Comparison of ENCODE assay signal across 21 cellular contexts in the genomic region with DNA sequence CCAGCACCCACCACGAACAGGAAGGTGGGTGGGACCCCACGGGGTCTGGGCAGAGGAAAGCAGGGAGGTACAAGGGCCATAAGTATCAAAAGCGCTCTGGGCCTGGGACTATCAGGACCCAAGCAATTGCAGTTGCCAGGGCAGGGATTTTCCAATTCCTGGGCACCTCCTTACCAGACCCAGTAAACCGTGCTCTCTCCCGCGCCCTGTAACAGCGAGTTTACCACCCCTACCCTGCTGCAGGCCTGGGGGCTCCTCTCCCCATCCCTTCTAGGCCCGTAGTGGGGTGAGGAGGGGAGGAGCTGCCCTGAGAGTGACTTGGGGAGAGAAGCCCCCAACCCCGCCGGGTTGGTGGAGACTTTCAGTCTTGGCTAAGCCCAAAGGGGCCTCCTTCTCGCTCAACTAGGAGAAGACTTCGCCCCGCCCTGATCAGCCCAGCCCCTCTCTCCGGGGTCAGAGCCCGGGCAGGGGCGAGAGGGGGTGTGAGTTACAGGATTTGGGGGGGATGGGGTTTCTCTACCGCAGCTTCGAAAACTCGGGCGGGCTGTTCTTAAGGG. TPM values are rescaled to one million over a fixed set of nuclear protein-coding genes. Genes with fewer than 3 reads are reported as not detected.
DNase-seq lines count a peak whose midpoint lies in the region; ATAC-seq and TF ChIP-seq lines count a peak whose summit lies in the region.
"Had no signal": no experiment of that assay in that cellular context is flagged by ENCODE, and none has a peak within 500 bp of the region (broad histone marks: within the 10 kb centered on the region; RNA-seq: fewer than 3 reads in every experiment).

No MANE protein-coding gene starts in this region.

- H3K9ac ChIP-seq in iPS-18a (ENCODE audit: low read length) (no peak overlapping the region), GM23248 (no peak overlapping the region)

- no peaks in the 10 kb centered on the region for H3F3A ChIP-seq in GM23248 (ENCODE audit: insufficient read depth)

- no peak overlapping the region for H3K4me2 ChIP-seq in GM23248 (ENCODE audit: unreplicated experiment)
- H3K4me2 ChIP-seq: PC-9 had no signal

- H3K9me3 Mint-ChIP-seq in brain (peaks cover 0 to 5% (median 2%) of the 10 kb centered on the region in 5 experiments), type B pancreatic cell (no peaks in the 10 kb centered on the region)

- no peak for ATAC-seq in GM18502 (IDR thresholded peaks at IDR 0.05; ENCODE audit: poor library complexity, unreplicated experiment)
- ATAC-seq: activated CD4-positive, alpha-beta T cell treated with anti-CD3 and anti-CD28 coated beads for 36 hours; left ventricle myocardium superior; mucosa of descending colon had no signal

- H3K4me3 Mint-ChIP-seq in brain (peak overlapping the region; percentile 56 to 98 (median 93)), type B pancreatic cell (peak overlapping the region; percentile 41)
- H3K4me3 Mint-ChIP-seq: activated CD4-positive, alpha-beta T cell treated with anti-CD3 and anti-CD28 coated beads for 36 hours had no signal

- peak overlapping the region in 4 of 5 experiments; percentile 62 to 94 (median 88) for H3K27ac Mint-ChIP-seq in brain
- H3K27ac Mint-ChIP-seq in type B pancreatic cell = no peak overlapping the region
- H3K27ac Mint-ChIP-seq: activated CD4-positive, alpha-beta T cell treated with anti-CD3 and anti-CD28 coated beads for 36 hours had no signal

- H3K4me1 ChIP-seq in right atrium auricular region (peaks cover 0 to 36% of the 10 kb centered on the region in 2 donors), iPS-18a (ENCODE audit: control insufficient read depth, low read depth, low read length) (peaks cover 36% of the 10 kb centered on the region), GM23248 (ENCODE audit: insufficient read depth) (no peaks in the 10 kb centered on the region; the same call in 1 of the 2 replicates)

- in situ Hi-C loops in GM23248 (cut with MboI) = no loop called here

- no peak overlapping the region for H3K27ac ChIP-seq in right atrium auricular region
- H3K27ac ChIP-seq in iPS-18a (ENCODE audit: low read length) = no peak overlapping the region
- H3K27ac ChIP-seq in GM23248 = no peak overlapping the region
- H3K27ac ChIP-seq: PC-9, SJCRH30, stomach had no signal

- H3K4me1 Mint-ChIP-seq in brain (peaks cover 66% of the 10 kb centered on the region), type B pancreatic cell (ENCODE audit: unreplicated experiment) (peaks cover 19% of the 10 kb centered on the region)

- H3K9me3 ChIP-seq in right atrium auricular region (no peaks in the 10 kb centered on the region), iPS-18a (ENCODE audit: control insufficient read depth, low read depth, low read length) (peaks cover 4% of the 10 kb centered on the region), GM23248 (ENCODE audit: low read depth) (no peaks in the 10 kb centered on the region)
- H3K9me3 ChIP-seq: mucosa of descending colon, SJCRH30 had no signal

- 6% methylated on average over 13 to 20 of the region's 20 CpGs for WGBS in GM23248 (ENCODE audit: low coverage in 1 of 2, low lambda C conversion rate in 2 of 2, missing lambda C conversion rate in 2 of 2), 2 experiments

- DNase-seq in right atrium auricular region (ENCODE audit: low spot score) = peak; percentile 40
- DNase-seq in cardiac septum (ENCODE audit: low spot score) = no peak
- peak; percentile 68 for DNase-seq in type B pancreatic cell (ENCODE audit: extremely low spot score, unreplicated experiment)
- no peak for DNase-seq in Kasumi-1 (lab: John Stamatoyannopoulos, UW)
- DNase-seq in GM23248 = no peak
- DNase-seq: activated CD4-positive, alpha-beta T cell treated with anti-CD3 and anti-CD28 coated beads for 36 hours; activated gamma-delta T cell treated with Interleukin-2 at 50 U/mL for 16 hours; foreskin melanocyte; left ventricle myocardium superior; mucosa of descending colon; NCI-H1436; NCI-H748 treated with DMSO at 0.1 percent for 48 hours; PC-9; SJCRH30; stomach; T-helper 9 cell had no signal

- no peak overlapping the region for H3K4me3 ChIP-seq in right atrium auricular region
- peak overlapping the region; percentile 1 for H3K4me3 ChIP-seq in iPS-18a (ENCODE audit: low read length)
- H3K4me3 ChIP-seq in GM23248 = no peak overlapping the region
- H3K4me3 ChIP-seq: mucosa of descending colon, PC-9, SJCRH30 had no signal

- no peaks in the 10 kb centered on the region for H3K79me2 ChIP-seq in GM23248 (ENCODE audit: insufficient read depth)

- no peaks in the 10 kb centered on the region for H3K9me2 ChIP-seq in GM23248 (ENCODE audit: insufficient read depth)

- peaks cover 54% of the 10 kb centered on the region for H3K36me3 Mint-ChIP-seq in brain
- peaks cover 10% of the 10 kb centered on the region for H3K36me3 Mint-ChIP-seq in type B pancreatic cell

- no peak for TF ChIP-seq CTCF in right atrium auricular region (IDR thresholded peaks at IDR 0.05)
- TF ChIP-seq CTCF in brain (conservative IDR thresholded peaks at IDR 0.05) = no peak
- no peak for TF ChIP-seq CTCF in type B pancreatic cell (conservative IDR thresholded peaks at IDR 0.05)

- H2AFZ ChIP-seq in GM23248 = no peak overlapping the region
- H2AFZ ChIP-seq: PC-9 had no signal

- H3K36me3 ChIP-seq in right atrium auricular region (no peaks in the 10 kb centered on the region), iPS-18a (ENCODE audit: control insufficient read depth, low read depth, low read length) (no peaks in the 10 kb centered on the region), GM23248 (ENCODE audit: low read depth) (no peaks in the 10 kb centered on the region)
- H3K36me3 ChIP-seq: SJCRH30, stomach had no signal

- intact Hi-C loops in cardiac septum (cut with DNase I) = no loop called here

- H3K27me3 Mint-ChIP-seq in brain (peaks cover 54% of the 10 kb centered on the region), type B pancreatic cell (peaks cover 92% of the 10 kb centered on the region)

- H4K20me1 ChIP-seq in GM23248 (ENCODE audit: insufficient read depth) = no peaks in the 10 kb centered on the region

- H3K27me3 ChIP-seq in right atrium auricular region (peaks cover 80 to 92% of the 10 kb centered on the region in 2 donors), iPS-18a (ENCODE audit: control insufficient read depth, insufficient read depth, low read length) (peaks cover 100% of the 10 kb centered on the region), GM23248 (replicated peaks; ENCODE audit: insufficient read depth) (peaks cover 94% of the 10 kb centered on the region)
- H3K27me3 ChIP-seq: SJCRH30 had no signal

RNA-seq across cellular contexts. Expression of gene PAX6, which starts 5.4 kb away (rescaled TPM):
- total RNA-seq in right atrium auricular region (not detected), cardiac septum (0.46 TPM), type B pancreatic cell (ENCODE audit: low replicate concordance) (18.9 and 23.8 TPM in 2 replicates)
- polyA plus RNA-seq in brain (ENCODE audit: insufficient read depth, low read depth, low replicate concordance) (16.7 TPM), GM23248 (2016; fragmentation: Nextera tagmentation; extraction: Ambion mirVana) (0.21 TPM in 1 of 2 replicates, not detected in the other)
- total RNA-seq in GM23248 (2014; rRNA removed; shearing (Covaris generic)) = not detected in 2 replicates
- total RNA-seq: left ventricle myocardium superior, urinary bladder had no signal
- polyA plus RNA-seq: AG04450, urinary bladder had no signal

Comparison
In these comparisons a context has a peak if more than half of its experiments do, and no peak if none do; other contexts are left out.
1. DNase-seq: peak in right atrium auricular region (single experiment) and type B pancreatic cell (single experiment); none in cardiac septum (single experiment), Kasumi-1 (0 of 2) and GM23248 (single experiment).
2. RNA of gene PAX6, which starts 5.4 kb away (total RNA-seq): 18.9 to 23.8 TPM in type B pancreatic cell; 0.46 TPM in cardiac septum (single experiment), not detected in right atrium auricular region and not detected in GM23248; every median in the first group is over 10 times any median in the second.